In genomic region chr2:4604767-4605166, GRCh38 we compare ENCODE assay signal across 1 cellular context.
TF ChIP-seq lines count a peak whose summit lies in the region.

No MANE protein-coding gene starts in this region.

TF ChIP-seq in H1, 55 proteins besides CTCF, POLR2A, EP300 and RAD21 (continued from another document):
- no peak for TF ChIP-seq USF2 (IDR thresholded peaks at IDR 0.05; ENCODE audit: low read length)
- no peak for TF ChIP-seq BACH1 (IDR thresholded peaks at IDR 0.05; ENCODE audit: low read length)
- no peak for TF ChIP-seq FOSL1 (IDR thresholded peaks at IDR 0.05; ENCODE audit: insufficient read depth, low read depth, low read length)
- TF ChIP-seq CEBPB (IDR thresholded peaks at IDR 0.05; ENCODE audit: low read depth, low read length), result no peak
- TF ChIP-seq HDAC2 (IDR thresholded peaks at IDR 0.05; ENCODE audit: borderline replicate concordance in 1 of 2, low read depth in 2 of 2, low read length in 2 of 2), result no peak
- TF ChIP-seq EGR1 (IDR thresholded peaks at IDR 0.05; ENCODE audit: borderline replicate concordance, low read depth, low read length), result no peak
